1 cellular context compared by ENCODE assay signal in the genomic region with DNA sequence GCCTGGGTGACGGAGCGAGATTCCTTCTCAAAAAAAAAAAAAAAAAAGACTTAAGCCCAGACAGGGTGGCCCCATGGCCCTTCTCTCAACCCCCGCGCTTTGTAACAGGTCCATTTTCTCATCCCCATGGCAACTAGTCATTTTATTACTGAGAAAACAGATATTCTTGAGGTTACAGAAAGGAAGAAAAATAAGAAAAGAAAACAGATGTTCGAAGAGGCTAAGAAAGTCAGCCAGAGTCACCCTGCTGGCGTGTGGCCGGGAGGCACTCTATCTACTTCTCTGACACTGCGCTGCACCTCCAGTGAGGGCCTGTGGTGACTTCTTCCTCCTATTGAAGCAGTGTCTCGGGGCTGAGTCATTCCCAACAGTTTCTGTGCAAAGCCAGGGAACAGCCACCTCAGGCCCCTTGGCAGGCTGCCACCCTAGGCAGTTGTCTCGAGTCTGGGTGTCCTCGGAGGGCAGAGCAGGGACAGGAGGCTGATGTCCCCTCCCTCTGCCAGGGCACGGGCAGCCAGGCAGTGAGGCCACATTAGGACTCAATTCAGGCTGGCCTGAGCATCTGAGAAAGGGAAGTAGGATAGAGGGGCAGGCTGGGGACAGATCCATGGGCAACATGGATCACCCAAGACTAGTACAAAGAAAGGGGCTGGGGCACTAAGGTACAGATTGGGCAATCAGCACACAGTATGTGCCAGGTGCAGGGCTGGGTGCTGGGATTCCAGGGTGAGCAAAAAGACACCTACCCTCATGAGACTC.
TF ChIP-seq lines count a peak whose summit lies in the region.

No MANE protein-coding gene starts in this region.

TF ChIP-seq in H1, 55 proteins besides CTCF, POLR2A, EP300 and RAD21:
- no peak for TF ChIP-seq CEBPB (IDR thresholded peaks at IDR 0.05; ENCODE audit: low read depth, low read length)
- no peak for TF ChIP-seq CTBP2 (IDR thresholded peaks at IDR 0.05; ENCODE audit: borderline replicate concordance, insufficient read depth, insufficient read length, low read length)
- no peak for TF ChIP-seq BACH1 (IDR thresholded peaks at IDR 0.05; ENCODE audit: low read length)
- TF ChIP-seq, protein P1, sequence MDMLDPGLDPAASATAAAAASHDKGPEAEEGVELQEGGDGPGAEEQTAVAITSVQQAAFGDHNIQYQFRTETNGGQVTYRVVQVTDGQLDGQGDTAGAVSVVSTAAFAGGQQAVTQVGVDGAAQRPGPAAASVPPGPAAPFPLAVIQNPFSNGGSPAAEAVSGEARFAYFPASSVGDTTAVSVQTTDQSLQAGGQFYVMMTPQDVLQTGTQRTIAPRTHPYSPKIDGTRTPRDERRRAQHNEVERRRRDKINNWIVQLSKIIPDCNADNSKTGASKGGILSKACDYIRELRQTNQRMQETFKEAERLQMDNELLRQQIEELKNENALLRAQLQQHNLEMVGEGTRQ (IDR thresholded peaks at IDR 0.05; ENCODE audit: low read length) = no peak
- no peak for TF ChIP-seq RBBP5 (IDR thresholded peaks at IDR 0.05; ENCODE audit: borderline replicate concordance, low read depth, low read length)
- TF ChIP-seq JUN (IDR thresholded peaks at IDR 0.05; ENCODE audit: low read depth, low read length) = no peak
- TF ChIP-seq NANOG (IDR thresholded peaks at IDR 0.05; ENCODE audit: insufficient read depth, low read depth, low read length, poor library complexity, severe bottlenecking) = no peak
- TF ChIP-seq HDAC6 (IDR thresholded peaks at IDR 0.05; ENCODE audit: low read depth, low read length) = no peak
- no peak for TF ChIP-seq GABPA (IDR thresholded peaks at IDR 0.05; ENCODE audit: borderline replicate concordance, insufficient read depth, low read length)
- TF ChIP-seq MAFK (IDR thresholded peaks at IDR 0.05; ENCODE audit: low read depth, low read length) = no peak
- TF ChIP-seq, protein P2, sequence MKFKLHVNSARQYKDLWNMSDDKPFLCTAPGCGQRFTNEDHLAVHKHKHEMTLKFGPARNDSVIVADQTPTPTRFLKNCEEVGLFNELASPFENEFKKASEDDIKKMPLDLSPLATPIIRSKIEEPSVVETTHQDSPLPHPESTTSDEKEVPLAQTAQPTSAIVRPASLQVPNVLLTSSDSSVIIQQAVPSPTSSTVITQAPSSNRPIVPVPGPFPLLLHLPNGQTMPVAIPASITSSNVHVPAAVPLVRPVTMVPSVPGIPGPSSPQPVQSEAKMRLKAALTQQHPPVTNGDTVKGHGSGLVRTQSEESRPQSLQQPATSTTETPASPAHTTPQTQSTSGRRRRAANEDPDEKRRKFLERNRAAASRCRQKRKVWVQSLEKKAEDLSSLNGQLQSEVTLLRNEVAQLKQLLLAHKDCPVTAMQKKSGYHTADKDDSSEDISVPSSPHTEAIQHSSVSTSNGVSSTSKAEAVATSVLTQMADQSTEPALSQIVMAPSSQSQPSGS (IDR thresholded peaks at IDR 0.05; ENCODE audit: low read length) = no peak
TF ChIP-seq in H1: peak in this region for 0.
